In the genomic region with DNA sequence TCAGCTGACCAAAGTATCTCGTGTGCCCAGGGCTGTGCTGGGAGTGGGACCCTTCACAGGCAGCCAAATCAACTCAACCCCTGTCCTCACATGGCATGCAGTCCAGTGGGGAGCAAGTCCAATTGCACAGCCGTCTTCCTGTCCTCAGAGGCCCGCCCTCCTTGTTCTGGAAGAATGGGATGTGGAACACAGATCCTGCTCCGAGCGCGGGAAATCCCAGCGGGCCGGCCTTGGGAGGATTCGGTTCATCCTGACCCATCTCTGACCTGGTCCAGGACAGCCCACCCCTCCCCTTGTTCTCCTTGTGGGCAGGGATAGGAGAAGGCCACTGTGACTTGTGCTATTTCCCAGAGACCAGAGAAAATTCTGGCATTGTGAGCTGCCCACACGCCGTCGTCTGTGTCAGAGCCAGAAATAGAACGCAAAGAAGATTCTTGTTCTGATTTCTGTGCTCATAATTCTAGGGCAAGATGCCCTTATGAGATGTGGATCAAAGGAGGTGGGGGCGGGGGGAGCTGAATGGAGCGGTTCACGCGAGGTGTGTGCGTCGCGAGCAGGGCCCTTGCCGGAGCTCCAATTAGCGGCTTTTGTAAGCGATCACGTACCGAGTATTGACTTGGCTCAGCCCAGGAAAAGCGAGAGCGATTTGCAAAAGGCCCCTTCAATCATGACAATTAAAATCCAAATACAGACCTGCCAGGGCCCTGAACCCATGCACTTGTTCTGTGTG, we compare ENCODE assay signal across 18 cellular contexts.
A peak's percentile ranks its signal among the peaks of the same experiment; 100 is the strongest.
DNase-seq lines count a peak whose midpoint lies in the region; ATAC-seq and TF ChIP-seq lines count a peak whose summit lies in the region.
"Had no signal": no experiment of that assay in that cellular context is flagged by ENCODE, and none has a peak within 500 bp of the region (broad histone marks: within the 10 kb centered on the region; RNA-seq: fewer than 3 reads in every experiment).

No MANE protein-coding gene starts in this region.

- H3K4me1 Mint-ChIP-seq in glutamatergic neuron (ENCODE audit: low read depth, unreplicated experiment): peaks cover 3% of the 10 kb centered on the region
- H3K4me1 Mint-ChIP-seq in Calu3 (ENCODE audit: low read depth, unreplicated experiment): no peaks in the 10 kb centered on the region

- H3K27me3 Mint-ChIP-seq in glutamatergic neuron (ENCODE audit: unreplicated experiment) (peaks cover 8% of the 10 kb centered on the region), Calu3 (ENCODE audit: unreplicated experiment) (no peaks in the 10 kb centered on the region)

- TF ChIP-seq CTCF in glutamatergic neuron (IDR thresholded peaks at IDR 0.05; ENCODE audit: partially characterized antibody, unreplicated experiment) (no peak), Calu3 (IDR thresholded peaks at IDR 0.05; ENCODE audit: unreplicated experiment) (no peak)

- CTCF ChIA-PET in Calu3 (lab: Charles Lee): no interaction called here

- no TSS peak for BruUV-seq in Calu3 (replicated peaks; lab: Mats Ljungman, UMichigan)

- intact Hi-C loops in Calu3 (cut with micrococcal nuclease; ENCODE audit: unreplicated experiment): no loop called here

- no peak for ATAC-seq in GM21619 (IDR thresholded peaks at IDR 0.05; ENCODE audit: unreplicated experiment)
- ATAC-seq: A549, Right ventricle myocardium inferior had no signal

- DNase-seq in G401 (ENCODE audit: low spot score): peak; percentile 2
- no peak for DNase-seq in glutamatergic neuron
- DNase-seq in occipital lobe (lab: John Stamatoyannopoulos, UW): peak; percentile 18
- no peak for DNase-seq in ecto neural progenitor cell (ENCODE audit: low spot score)
- no peak for DNase-seq in Calu3
- DNase-seq: EL, Kasumi-1, NCI-H146, NCI-H2029 treated with DMSO at 0.1 percent for 48 hours, NCI-H345, NCI-H524 had no signal

- H3K4me3 Mint-ChIP-seq in glutamatergic neuron (ENCODE audit: unreplicated experiment) (no peak overlapping the region), Calu3 (ENCODE audit: low read depth, unreplicated experiment) (no peak overlapping the region)
- H3K4me3 Mint-ChIP-seq: B cell had no signal

- H3K27ac Mint-ChIP-seq in glutamatergic neuron (ENCODE audit: unreplicated experiment) (peak overlapping the region; percentile 33), Calu3 (ENCODE audit: unreplicated experiment) (no peak overlapping the region)
- H3K27ac Mint-ChIP-seq: B cell, CD14-positive monocyte had no signal

- in situ Hi-C loops in G401 (cut with HindIII; ENCODE audit: low sequenced_read_pairs): no loop called here

- H3K36me3 Mint-ChIP-seq in glutamatergic neuron (ENCODE audit: unreplicated experiment): peaks cover 8% of the 10 kb centered on the region
- H3K36me3 Mint-ChIP-seq in Calu3 (ENCODE audit: insufficient read depth, unreplicated experiment): no peaks in the 10 kb centered on the region

- H3K27ac ChIP-seq in angular gyrus (ENCODE audit: low read depth, low read length): peak overlapping the region; percentile 51
- H3K27ac ChIP-seq: A549, SJSA1 had no signal

- peaks cover 19% of the 10 kb centered on the region for H3K9me3 Mint-ChIP-seq in glutamatergic neuron (ENCODE audit: unreplicated experiment)
- peaks cover 4% of the 10 kb centered on the region for H3K9me3 Mint-ChIP-seq in Calu3 (ENCODE audit: low read depth, unreplicated experiment)

Comparison
In these comparisons a context has a peak if more than half of its experiments do, and no peak if none do; other contexts are left out.
1. DNase-seq: peak in G401 (single experiment) and occipital lobe (single experiment); none in glutamatergic neuron (single experiment), ecto neural progenitor cell (single experiment) and Calu3 (single experiment).